In the genomic region with DNA sequence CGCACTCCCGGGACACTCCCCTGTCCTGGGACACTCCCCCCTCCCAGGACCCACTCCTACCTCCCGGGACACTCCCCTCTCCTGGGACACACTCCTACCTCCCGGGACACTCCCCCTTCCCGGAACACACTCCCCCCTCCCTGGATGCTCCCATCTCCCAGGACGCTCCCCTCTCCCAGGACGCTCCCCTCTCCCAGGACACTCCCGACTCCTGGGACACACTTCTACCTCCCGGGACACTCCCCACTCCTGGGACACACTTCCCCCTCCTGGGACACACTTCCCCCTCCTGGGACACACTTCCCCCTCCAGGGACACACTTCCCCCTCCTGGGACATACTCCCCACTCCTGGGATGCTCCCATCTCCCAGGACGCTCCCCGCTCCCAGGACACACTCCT, we compare ENCODE assay signal across 32 cellular contexts.
DNase-seq lines count a peak whose midpoint lies in the region; ATAC-seq and TF ChIP-seq lines count a peak whose summit lies in the region.
"Had no signal": no experiment of that assay in that cellular context is flagged by ENCODE, and none has a peak within 500 bp of the region (broad histone marks: within the 10 kb centered on the region; RNA-seq: fewer than 3 reads in every experiment).

No MANE protein-coding gene starts in this region.

- no peaks in the 10 kb centered on the region for H3K9me3 ChIP-seq in prostate gland
- H3K9me3 ChIP-seq in upper lobe of left lung = no peaks in the 10 kb centered on the region
- H3K9me3 ChIP-seq: adrenal gland, BE2C, thoracic aorta had no signal

- H3K27ac Mint-ChIP-seq in dendritic cell treated with granulocyte-macrophage colony-stimulating factor and Interleukin-4, amounts not matched to agents 40 ng/mL and 50 ng/mL, for 4 days = peak overlapping the region; percentile 38
- no peak overlapping the region for H3K27ac Mint-ChIP-seq in activated CD8-positive, alpha-beta T cell treated with anti-CD3 and anti-CD28 coated beads for 36 hours
- H3K27ac Mint-ChIP-seq: activated CD4-positive, alpha-beta memory T cell treated with anti-CD3 and anti-CD28 coated beads for 36 hours; activated naive CD4-positive, alpha-beta T cell treated with anti-CD3 and anti-CD28 coated beads for 36 hours; activated T-helper 1 cell treated with anti-CD3 and anti-CD28 coated beads, Interleukin-12 subunit alpha, Interleukin-12 subunit beta, Interleukin-2, Interleukin-4 antibody, amounts not matched to agents 30 ng/mL and 10 ng/mL and 1 ng/mL, durations not matched to agents 14 hours and 24 hours and 36 hours; immature natural killer cell had no signal

- H3K27ac ChIP-seq in prostate gland = peak overlapping the region; percentile 64 to 77
- H3K27ac ChIP-seq in upper lobe of left lung = peak overlapping the region in 3 of 4 donors; percentile 27 to 71 (median 66)
- H3K27ac ChIP-seq: GM23248, thoracic aorta had no signal

- peaks cover 17% of the 10 kb centered on the region for H3K4me1 ChIP-seq in prostate gland (replicated peaks)
- peaks cover 9 to 24% (median 18%) of the 10 kb centered on the region in 4 donors for H3K4me1 ChIP-seq in upper lobe of left lung

- WGBS in prostate gland = 78% methylated on average over 11 of the region's 11 CpGs
- 64 to 83% methylated on average over 9 to 11 of the region's 11 CpGs for WGBS in upper lobe of left lung, 2 donors

- intact Hi-C loops in dendritic cell treated with granulocyte-macrophage colony-stimulating factor and Interleukin-4, amounts not matched to agents 40 ng/mL and 50 ng/mL, for 4 days (cut with micrococcal nuclease) = no loop called here
- intact Hi-C loops in left colon (cut with DNase I, micrococcal nuclease) = no loop called here
- intact Hi-C loops in prostate gland (cut with DNase I) = no loop called here
- intact Hi-C loops in activated CD8-positive, alpha-beta T cell treated with anti-CD3 and anti-CD28 coated beads for 36 hours (cut with micrococcal nuclease) = no loop called here

- TF ChIP-seq CTCF in prostate gland (IDR thresholded peaks at IDR 0.05) (no peak), upper lobe of left lung (IDR thresholded peaks at IDR 0.05) (no peak), omental fat pad (IDR thresholded peaks at IDR 0.05) (no peak)
- no peak for TF ChIP-seq CTCF in activated CD8-positive, alpha-beta T cell treated with anti-CD3 and anti-CD28 coated beads for 36 hours (IDR thresholded peaks at IDR 0.05)

- peak; percentile 35 for ATAC-seq in left colon
- ATAC-seq in upper lobe of left lung (ENCODE audit: low FRiP score in 2 of 2) = peak in 1 of 2 donors; percentile 3
- no peak for ATAC-seq in activated CD8-positive, alpha-beta T cell treated with anti-CD3 and anti-CD28 coated beads for 36 hours
- no peak for ATAC-seq in GM18505 (IDR thresholded peaks at IDR 0.05; ENCODE audit: unreplicated experiment)
- ATAC-seq in omental fat pad (ENCODE audit: low FRiP score) = no peak
- ATAC-seq in activated CD4-positive, CD25-positive, alpha-beta regulatory T cell treated with anti-CD3 and anti-CD28 coated beads, Interleukin-2, amount 50 U/mL, for 24 hours = no peak
- ATAC-seq: naive thymus-derived CD8-positive, alpha-beta T cell had no signal

- peaks cover 100% of the 10 kb centered on the region for H3K36me3 Mint-ChIP-seq in dendritic cell treated with granulocyte-macrophage colony-stimulating factor and Interleukin-4, amounts not matched to agents 40 ng/mL and 50 ng/mL, for 4 days (ENCODE audit: low read depth)
- H3K36me3 Mint-ChIP-seq in activated CD8-positive, alpha-beta T cell treated with anti-CD3 and anti-CD28 coated beads for 36 hours (ENCODE audit: low read depth) = no peaks in the 10 kb centered on the region
- H3K36me3 Mint-ChIP-seq: activated CD4-positive, alpha-beta memory T cell treated with anti-CD3 and anti-CD28 coated beads for 36 hours; IgD-negative memory B cell; naive thymus-derived CD8-positive, alpha-beta T cell had no signal

- no peaks in the 10 kb centered on the region for H3K27me3 Mint-ChIP-seq in dendritic cell treated with granulocyte-macrophage colony-stimulating factor and Interleukin-4, amounts not matched to agents 40 ng/mL and 50 ng/mL, for 4 days
- no peaks in the 10 kb centered on the region for H3K27me3 Mint-ChIP-seq in activated CD8-positive, alpha-beta T cell treated with anti-CD3 and anti-CD28 coated beads for 36 hours
- H3K27me3 Mint-ChIP-seq: activated CD4-positive, alpha-beta memory T cell treated with anti-CD3 and anti-CD28 coated beads for 36 hours; CD8-positive, alpha-beta memory T cell; IgD-negative memory B cell; naive thymus-derived CD8-positive, alpha-beta T cell had no signal

- CTCF ChIA-PET in activated CD8-positive, alpha-beta T cell treated with anti-CD3 and anti-CD28 coated beads for 36 hours (lab: Charles Lee) = no interaction called here

- H3K36me3 ChIP-seq in prostate gland (peaks cover 0 to 12% of the 10 kb centered on the region in 2 donors), upper lobe of left lung (peaks cover 10 to 77% (median 54%) of the 10 kb centered on the region in 4 donors)
- H3K36me3 ChIP-seq: BE2C had no signal

- POLR2A ChIA-PET in activated CD8-positive, alpha-beta T cell treated with anti-CD3 and anti-CD28 coated beads for 36 hours (lab: Charles Lee) = no interaction called here

- no peak for TF ChIP-seq EP300 in upper lobe of left lung (IDR thresholded peaks at IDR 0.05)

- no peaks in the 10 kb centered on the region for H3K9me3 Mint-ChIP-seq in dendritic cell treated with granulocyte-macrophage colony-stimulating factor and Interleukin-4, amounts not matched to agents 40 ng/mL and 50 ng/mL, for 4 days
- H3K9me3 Mint-ChIP-seq in activated CD8-positive, alpha-beta T cell treated with anti-CD3 and anti-CD28 coated beads for 36 hours = no peaks in the 10 kb centered on the region
- H3K9me3 Mint-ChIP-seq: activated CD4-positive, alpha-beta memory T cell treated with anti-CD3 and anti-CD28 coated beads for 36 hours; activated naive CD4-positive, alpha-beta T cell treated with anti-CD3 and anti-CD28 coated beads for 36 hours; activated T-helper 1 cell treated with anti-CD3 and anti-CD28 coated beads, Interleukin-12 subunit alpha, Interleukin-12 subunit beta, Interleukin-2, Interleukin-4 antibody, amounts not matched to agents 30 ng/mL and 10 ng/mL and 1 ng/mL, durations not matched to agents 14 hours and 24 hours and 36 hours; CD8-positive, alpha-beta memory T cell; IgD-negative memory B cell; immature natural killer cell; mesothelial cell of epicardium; naive thymus-derived CD8-positive, alpha-beta T cell had no signal

- H3K27me3 ChIP-seq in prostate gland (replicated peaks; ENCODE audit: insufficient read depth) (no peaks in the 10 kb centered on the region), upper lobe of left lung (no peaks in the 10 kb centered on the region)
- H3K27me3 ChIP-seq: adrenal gland, BE2C had no signal

- TF ChIP-seq POLR2A in prostate gland (IDR thresholded peaks at IDR 0.05) (no peak), upper lobe of left lung (IDR thresholded peaks at IDR 0.05) (no peak), GM18505 (IDR thresholded peaks at IDR 0.05; ENCODE audit: borderline replicate concordance, extremely low read depth, insufficient read depth, insufficient read length) (no peak)

- no peak overlapping the region for H3K4me3 Mint-ChIP-seq in dendritic cell treated with granulocyte-macrophage colony-stimulating factor and Interleukin-4, amounts not matched to agents 40 ng/mL and 50 ng/mL, for 4 days
- no peak overlapping the region for H3K4me3 Mint-ChIP-seq in activated CD8-positive, alpha-beta T cell treated with anti-CD3 and anti-CD28 coated beads for 36 hours
- H3K4me3 Mint-ChIP-seq: activated CD4-positive, alpha-beta memory T cell treated with anti-CD3 and anti-CD28 coated beads for 36 hours; activated naive CD4-positive, alpha-beta T cell treated with anti-CD3 and anti-CD28 coated beads for 36 hours; activated T-helper 1 cell treated with anti-CD3 and anti-CD28 coated beads, Interleukin-12 subunit alpha, Interleukin-12 subunit beta, Interleukin-2, Interleukin-4 antibody, amounts not matched to agents 30 ng/mL and 10 ng/mL and 1 ng/mL, durations not matched to agents 14 hours and 24 hours and 36 hours; CD8-positive, alpha-beta memory T cell; IgD-negative memory B cell; immature natural killer cell; mesothelial cell of epicardium; naive thymus-derived CD8-positive, alpha-beta T cell had no signal

- DNase-seq in left colon = peak in 1 of 2 donors; percentile 81
- no peak for DNase-seq in prostate gland (ENCODE audit: low spot score)
- DNase-seq in upper lobe of left lung = peak in 1 of 2 donors; percentile 52
- DNase-seq in activated CD8-positive, alpha-beta T cell treated with anti-CD3 and anti-CD28 coated beads for 36 hours = no peak
- no peak for DNase-seq in omental fat pad (ENCODE audit: low spot score)
- DNase-seq: activated CD4-positive, alpha-beta memory T cell treated with anti-CD3 and anti-CD28 coated beads for 36 hours; activated CD4-positive, alpha-beta T cell treated with anti-CD3 and anti-CD28 coated beads for 1 hour; activated CD8-positive, alpha-beta memory T cell treated with anti-CD3 and anti-CD28 coated beads, Interleukin-2, amount 50 U/mL, for 48 hours; activated naive CD4-positive, alpha-beta T cell treated with anti-CD3 and anti-CD28 coated beads for 36 hours; BE2C; CD8-positive, alpha-beta memory T cell; dermis blood vessel endothelial cell; DMS153; immature natural killer cell; left cardiac atrium; naive thymus-derived CD8-positive, alpha-beta T cell; NCI-H1436 treated with DMSO at 0.1 percent for 48 hours; NCI-H2081 treated with DMSO at 0.1 percent for 48 hours; NCI-H2227 treated with DMSO at 0.1 percent for 48 hours; occipital lobe; SIG-M5; stimulated activated naive CD4-positive, alpha-beta T cell had no signal

- no peak overlapping the region for H3K4me3 ChIP-seq in prostate gland
- no peak overlapping the region for H3K4me3 ChIP-seq in upper lobe of left lung
- H3K4me3 ChIP-seq: adrenal gland, GM23248, smooth muscle cell, thoracic aorta had no signal

- H3K4me1 Mint-ChIP-seq in dendritic cell treated with granulocyte-macrophage colony-stimulating factor and Interleukin-4, amounts not matched to agents 40 ng/mL and 50 ng/mL, for 4 days (ENCODE audit: low read depth) = peaks cover 60% of the 10 kb centered on the region
- H3K4me1 Mint-ChIP-seq in activated CD8-positive, alpha-beta T cell treated with anti-CD3 and anti-CD28 coated beads for 36 hours (ENCODE audit: low read depth) = no peaks in the 10 kb centered on the region
- H3K4me1 Mint-ChIP-seq: CD8-positive, alpha-beta memory T cell; IgD-negative memory B cell had no signal
